Comparison of ENCODE assay signal across 1 cellular context in the genomic region with DNA sequence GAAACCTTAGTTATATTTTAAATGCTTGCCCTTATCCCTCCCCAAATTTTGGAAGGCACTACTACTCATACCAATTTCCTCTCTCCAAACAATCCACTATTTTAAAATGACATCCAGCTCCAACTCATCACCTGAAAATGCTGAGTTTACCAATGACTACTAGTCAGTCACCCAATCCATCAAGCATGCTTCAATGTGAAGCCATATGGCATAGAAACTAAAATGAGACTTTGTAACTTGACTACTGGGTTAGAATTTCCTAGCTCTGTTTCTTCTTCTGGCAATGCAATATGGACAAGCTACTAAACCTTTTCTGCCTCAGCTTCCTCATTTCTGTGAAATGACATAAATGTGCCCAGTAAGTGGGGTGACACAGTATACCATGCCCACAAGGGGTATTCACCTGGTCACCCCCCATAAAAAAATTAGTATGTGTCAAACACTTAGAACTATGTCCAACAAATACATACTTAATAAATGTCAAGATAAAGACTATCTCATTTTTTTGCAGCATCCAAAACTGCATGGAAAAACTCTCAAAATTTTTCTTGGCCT.
TF ChIP-seq lines count a peak whose summit lies in the region.

No MANE protein-coding gene starts in this region.

TF ChIP-seq in IMR-90, 13 proteins besides CTCF, POLR2A, EP300 and RAD21:
- TF ChIP-seq BHLHE40 (IDR thresholded peaks at IDR 0.05; ENCODE audit: low read depth, low read length) (no peak), MXI1 (IDR thresholded peaks at IDR 0.05; ENCODE audit: borderline replicate concordance, low read depth, low read length) (no peak), RCOR1 (IDR thresholded peaks at IDR 0.05; ENCODE audit: insufficient replicate concordance, low read length) (no peak), MAZ (IDR thresholded peaks at IDR 0.05; ENCODE audit: borderline replicate concordance, low read depth, low read length) (no peak), FOS (IDR thresholded peaks at IDR 0.05; ENCODE audit: low read depth, low read length) (no peak)
